ENCODE assay signal across 8 cellular contexts in genomic region chr4:70927502-70928139, GRCh38. TPM values are rescaled to one million over a fixed set of nuclear protein-coding genes. Genes with fewer than 3 reads are reported as not detected.
DNase-seq lines count a peak whose midpoint lies in the region; ATAC-seq and TF ChIP-seq lines count a peak whose summit lies in the region.

No MANE protein-coding gene starts in this region.

- H3K9me3 ChIP-seq in T-helper 17 cell (ENCODE audit: control insufficient read depth, low read length, poor library complexity, severe bottlenecking) (no peaks in the 10 kb centered on the region), ascending aorta (no peaks in the 10 kb centered on the region)

- H3K4me3 ChIP-seq in ascending aorta: no peak overlapping the region

- POLR2A ChIA-PET in activated CD4-positive, alpha-beta T cell treated with anti-CD3 and anti-CD28 coated beads for 36 hours (lab: Charles Lee): interaction anchor here (0.6 kb wide), 2 partner anchors 13 to 67 kb away, joined by 3 to 20 read pairs; no protein-coding TSS in a partner anchor

- no peak for TF ChIP-seq CTCF in ascending aorta (IDR thresholded peaks at IDR 0.05)

- H3K4me1 ChIP-seq in ascending aorta: no peaks in the 10 kb centered on the region

- H3K4me1 Mint-ChIP-seq in activated CD4-positive, alpha-beta T cell treated with anti-CD3 and anti-CD28 coated beads for 36 hours: peaks cover 43% of the 10 kb centered on the region
- H3K4me1 Mint-ChIP-seq in T-helper 17 cell: peaks cover 18% of the 10 kb centered on the region

- H3K27me3 ChIP-seq in ascending aorta: no peaks in the 10 kb centered on the region

- H3K36me3 ChIP-seq in ascending aorta: no peaks in the 10 kb centered on the region

- H3K27me3 Mint-ChIP-seq in activated CD4-positive, alpha-beta T cell treated with anti-CD3 and anti-CD28 coated beads for 36 hours: no peaks in the 10 kb centered on the region
- H3K27me3 Mint-ChIP-seq in T-helper 17 cell: no peaks in the 10 kb centered on the region

- peak overlapping the region; percentile 33 for H3K4me3 Mint-ChIP-seq in activated CD4-positive, alpha-beta T cell treated with anti-CD3 and anti-CD28 coated beads for 36 hours
- peak overlapping the region; percentile 47 for H3K4me3 Mint-ChIP-seq in T-helper 17 cell

- ATAC-seq in activated CD4-positive, alpha-beta T cell treated with anti-CD3 and anti-CD28 coated beads for 36 hours: peak; percentile 75
- ATAC-seq in HG02759 (IDR thresholded peaks at IDR 0.05; ENCODE audit: unreplicated experiment) (peak; percentile 42), T-helper 17 cell (peak; percentile 60), sciatic nerve (peak; percentile 30)

- H3K36me3 Mint-ChIP-seq in activated CD4-positive, alpha-beta T cell treated with anti-CD3 and anti-CD28 coated beads for 36 hours (ENCODE audit: low read depth): peaks cover 2% of the 10 kb centered on the region
- H3K36me3 Mint-ChIP-seq in T-helper 17 cell (ENCODE audit: low read depth): no peaks in the 10 kb centered on the region

- no peaks in the 10 kb centered on the region for H3K9me3 Mint-ChIP-seq in activated CD4-positive, alpha-beta T cell treated with anti-CD3 and anti-CD28 coated beads for 36 hours (ENCODE audit: low read depth)

- H3K27ac Mint-ChIP-seq in activated CD4-positive, alpha-beta T cell treated with anti-CD3 and anti-CD28 coated beads for 36 hours: peak overlapping the region; percentile 78
- H3K27ac Mint-ChIP-seq in T-helper 17 cell: peak overlapping the region; percentile 84

- intact Hi-C loops in activated CD4-positive, alpha-beta T cell treated with anti-CD3 and anti-CD28 coated beads for 36 hours (cut with DNase I, micrococcal nuclease): loop anchor here in 1 of 2 experiments (2.0 kb wide), 2 partner anchors 25 to 89 kb away; partner anchors contain the start of genes GRSF1 and MOB1B
- intact Hi-C loops in sciatic nerve (cut with DNase I): no loop called here
- intact Hi-C loops in ascending aorta (cut with DNase I): no loop called here

- DNase-seq in activated CD4-positive, alpha-beta T cell treated with anti-CD3 and anti-CD28 coated beads for 36 hours: peak; percentile 70
- no peak for DNase-seq in activated CD4-positive, alpha-beta T cell treated with anti-CD3 and anti-CD28 coated beads, Interleukin-2, amount 50 U/mL, for 4 hours
- no peak for DNase-seq in T-helper 17 cell
- no peak for DNase-seq in sciatic nerve (ENCODE audit: low spot score)
- DNase-seq in ascending aorta (ENCODE audit: low spot score in 2 of 2): no peak
- no peak for DNase-seq in GF-D8 (lab: John Stamatoyannopoulos, UW)
- no peak for DNase-seq in NCI-H1930 (lab: John Stamatoyannopoulos, UW)

- no peak overlapping the region for H3K27ac ChIP-seq in ascending aorta

- CTCF ChIA-PET in activated CD4-positive, alpha-beta T cell treated with anti-CD3 and anti-CD28 coated beads for 36 hours (lab: Charles Lee): interaction anchor here (0.6 to 1.0 kb wide), 6 partner anchors 8 to 85 kb away, joined by 3 to 4 read pairs (median 3); partner anchors contain the start of gene MOB1B

RNA-seq across cellular contexts. Expression of gene MOB1B, which starts 25.5 kb away (rescaled TPM):
- 10 to 100 TPM; 18.5 to 21.9 TPM for total RNA-seq in activated CD4-positive, alpha-beta T cell treated with anti-CD3 and anti-CD28 coated beads for 36 hours
- total RNA-seq in T-helper 17 cell (10 to 100 TPM in 1 of 2 donors, 1 to 10 TPM in 1; 9.5 to 31.4 TPM), sciatic nerve (34.3 TPM), ascending aorta (2.6 TPM)
